In the genomic region with DNA sequence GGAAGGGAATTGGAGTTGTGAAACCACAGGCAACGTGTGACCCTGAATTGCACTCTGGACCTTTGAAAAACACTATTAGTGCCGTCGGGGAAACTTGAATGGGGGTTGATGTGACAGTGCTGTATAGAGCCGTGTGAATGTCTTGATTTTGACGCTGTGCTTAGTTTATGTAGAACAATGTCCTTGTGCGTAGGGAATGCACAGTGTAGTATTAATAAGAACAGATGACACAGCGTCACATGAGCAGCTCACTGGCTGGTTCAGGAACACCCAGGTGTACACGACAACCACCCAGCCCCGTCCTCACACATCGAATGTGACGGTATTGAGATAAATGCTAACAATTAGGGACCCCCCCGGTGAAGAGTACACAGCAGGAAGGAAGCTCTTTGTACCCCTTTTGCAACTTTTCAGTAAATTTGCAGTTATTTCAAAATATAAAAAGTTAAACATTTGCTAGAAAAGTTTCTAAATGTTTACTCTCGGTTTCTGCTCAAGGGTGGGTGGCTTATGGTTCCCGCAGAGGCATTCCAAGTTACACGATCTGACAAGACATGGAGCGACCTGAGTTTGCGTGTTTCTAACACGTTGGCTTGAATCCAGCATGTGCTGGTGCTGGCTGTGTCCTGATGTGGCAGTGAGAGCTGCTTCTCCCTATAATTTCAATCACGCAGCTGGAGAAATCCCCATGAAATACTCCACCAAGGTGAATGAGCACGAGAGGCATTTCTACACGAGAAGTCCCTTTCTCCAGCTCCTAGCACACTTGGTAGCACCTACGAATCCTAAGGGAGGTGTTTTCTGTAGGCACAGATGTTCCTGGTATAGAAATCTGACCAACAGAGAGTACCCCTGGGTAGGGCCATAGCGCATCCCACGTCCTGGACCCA, we compare ENCODE assay signal across 16 cellular contexts.
"Had no signal": no experiment of that assay in that cellular context is flagged by ENCODE, and none has a peak within 500 bp of the region (broad histone marks: within the 10 kb centered on the region; RNA-seq: fewer than 3 reads in every experiment).

No MANE protein-coding gene starts in this region.

- DNase-seq: activated CD4-positive, CD25-positive, alpha-beta regulatory T cell treated with anti-CD3 and anti-CD28 coated beads, Interleukin-2, amount 50 U/mL, for 72 hours; activated naive CD4-positive, alpha-beta T cell treated with anti-CD3 and anti-CD28 coated beads, Interleukin-2, amount 10 ng/mL, durations not matched to agents 7 days and 5 days; activated T-cell treated with anti-CD3 and anti-CD28 coated beads for 4 hours; dorsolateral prefrontal cortex; hypothalamus; kidney glomerular epithelial cell; naive thymus-derived CD8-positive, alpha-beta T cell; posterior cingulate gyrus; right cardiac atrium; T-helper 1 cell; T1000 had no signal

- H3K27ac ChIP-seq: cardiac muscle cell, dorsolateral prefrontal cortex had no signal

- H3K36me3 ChIP-seq: cardiac muscle cell, esophagus muscularis mucosa had no signal

- H3K9me3 ChIP-seq: esophagus muscularis mucosa had no signal

- H3K27me3 ChIP-seq: esophagus muscularis mucosa had no signal

- ATAC-seq: activated T-helper 17 cell treated with anti-CD3 and anti-CD28 coated beads, Interleukin-2, amount 50 U/mL, for 72 hours; naive thymus-derived CD8-positive, alpha-beta T cell; right cardiac atrium; SK-N-SH treated with all-trans-retinoic acid at 6 μM for 48 hours had no signal

- FAIRE-seq: astrocyte had no signal

- H3K4me3 ChIP-seq: cardiac muscle cell, dorsolateral prefrontal cortex, esophagus muscularis mucosa had no signal
